ENCODE assay signal across 31 cellular contexts in genomic region chr1:119314001-119314796, GRCh38. TPM values are rescaled to one million over a fixed set of nuclear protein-coding genes. Genes with fewer than 3 reads are reported as not detected.
"Had no signal": no experiment of that assay in that cellular context is flagged by ENCODE, and none has a peak within 500 bp of the region (broad histone marks: within the 10 kb centered on the region; RNA-seq: fewer than 3 reads in every experiment).

No MANE protein-coding gene starts in this region.

- H3K4me1 ChIP-seq: colonic mucosa, heart left ventricle, pancreas, prostate gland, stomach, suprapubic skin, tibial nerve had no signal

- H3K27ac ChIP-seq: colonic mucosa, dorsolateral prefrontal cortex, heart left ventricle, pancreas, prostate gland, sigmoid colon, stomach, suprapubic skin, tibial nerve, VCaP had no signal

- H3K4me3 ChIP-seq: colonic mucosa, dorsolateral prefrontal cortex, heart left ventricle, pancreas, prostate gland, sigmoid colon, stomach, suprapubic skin, tibial nerve had no signal

- H3K27me3 ChIP-seq: colonic mucosa, heart left ventricle, pancreas, sigmoid colon, stomach, suprapubic skin, tibial nerve had no signal

- ATAC-seq: activated naive CD4-positive, alpha-beta T cell treated with anti-CD3 and anti-CD28 coated beads, Interleukin-2, amount 50 U/mL, for 72 hours; activated T-cell treated with anti-CD3 and anti-CD28 coated beads, Interleukin-2, amount 50 U/mL, for 72 hours; heart left ventricle; pancreas; stimulated activated memory B cell treated with anti-CD40 and anti-IgM and Interleukin-4, amounts not matched to agents 10 μg/mL and 1 μg/mL and 100 μg/mL, for 72 hours had no signal

- H3K36me3 ChIP-seq: colonic mucosa, heart left ventricle, pancreas, prostate gland, sigmoid colon, stomach, suprapubic skin, tibial nerve had no signal

- H3K9me3 ChIP-seq: colonic mucosa, heart left ventricle, pancreas, prostate gland, sigmoid colon, stomach, suprapubic skin, tibial nerve had no signal

- DNase-seq: activated CD4-positive, alpha-beta T cell treated with anti-CD3 and anti-CD28 coated beads for 4 hours; activated CD4-positive, alpha-beta T cell treated with anti-CD3 and anti-CD28 coated beads, Interleukin-2, amount 50 U/mL, for 4 hours; activated naive CD4-positive, alpha-beta T cell; activated T-cell treated with anti-CD3 and anti-CD28 coated beads for 4 hours; activated T-cell treated with anti-CD3 and anti-CD28 coated beads, Interleukin-2, amount 50 U/mL, for 72 hours; anterior cingulate cortex; colonic mucosa; dorsolateral prefrontal cortex; effector memory CD4-positive, alpha-beta T cell; foreskin fibroblast; heart left ventricle; hypothalamus; naive B cell; nucleus accumbens; pancreas; retina; sigmoid colon; small intestine; stimulated activated CD4-positive, alpha-beta T cell treated with anti-CD3 and anti-CD28 coated beads, Interleukin-1b, Interleukin-23, amount 100 ng/mL, for 48 hours; stimulated activated CD4-positive, alpha-beta T cell treated with anti-CD3 and anti-CD28 coated beads, Interleukin-4, amount 100 ng/mL, for 4 hours; stimulated activated CD8-positive, alpha-beta memory T cell treated with anti-CD3 and anti-CD28 coated beads, Interleukin-4, amount 100 ng/mL, for 48 hours; stomach had no signal

RNA-seq across cellular contexts. Expression of gene HAO2, which starts 54.4 kb away (rescaled TPM):
- total RNA-seq: activated naive CD4-positive, alpha-beta T cell treated with anti-CD3 and anti-CD28 coated beads, Interleukin-2, amount 50 U/mL, for 72 hours; activated T-cell treated with anti-CD3 and anti-CD28 coated beads, Interleukin-2, amount 50 U/mL, for 72 hours; colonic mucosa; heart left ventricle; mesothelial cell of epicardium; neural crest cell; pancreas; prostate gland; sigmoid colon; T-helper 1 cell treated with Interleukin-12 subunit alpha and Interleukin-12 subunit beta and Interleukin-4 antibody, amounts not matched to agents 30 ng/mL and 1 ng/mL, for 36 hours; tibial nerve had no signal
